Comparison of ENCODE assay signal across 8 cellular contexts in the genomic region with DNA sequence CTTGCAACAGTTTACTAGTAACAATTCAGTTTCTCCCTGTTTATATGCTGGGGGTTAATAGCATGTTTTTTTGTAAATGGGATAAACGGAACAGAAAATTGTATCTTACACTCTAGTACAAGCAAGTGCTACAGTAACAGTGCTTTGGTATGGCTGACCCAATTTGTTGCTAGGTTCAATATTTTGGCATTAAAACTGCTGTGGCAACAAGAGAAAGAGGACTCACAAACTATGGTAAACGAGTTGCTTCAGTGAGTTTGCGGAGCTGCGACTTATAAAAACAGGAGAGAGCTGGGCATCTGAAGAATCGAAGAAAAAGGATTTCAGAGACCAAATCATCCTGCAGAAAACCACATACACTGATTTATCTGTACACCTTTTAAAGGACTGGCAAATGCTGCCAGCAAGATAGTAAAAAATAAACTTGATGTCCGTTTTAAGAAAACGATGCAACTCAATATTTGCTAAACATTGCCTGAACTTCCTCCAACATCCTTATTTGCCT. TPM values are rescaled to one million over a fixed set of nuclear protein-coding genes. Genes with fewer than 3 reads are reported as not detected.
DNase-seq lines count a peak whose midpoint lies in the region; ATAC-seq and TF ChIP-seq lines count a peak whose summit lies in the region.

No MANE protein-coding gene starts in this region.

- in situ Hi-C loops in GM13977 (cut with MboI; ENCODE audit: low pct_unique_long_range_greater_than_20kb, low sequenced_read_pairs, unreplicated experiment): no loop called here

- no peak for DNase-seq in activated CD4-positive, alpha-beta T cell treated with anti-CD3 and anti-CD28 coated beads for 36 hours
- no peak for DNase-seq in activated CD4-positive, alpha-beta T cell treated with anti-CD3 and anti-CD28 coated beads for 4 hours
- DNase-seq in hepatic stellate cell (ENCODE audit: low spot score): peak; percentile 43
- no peak for DNase-seq in stimulated activated CD4-positive, alpha-beta T cell treated with anti-CD3 and anti-CD28 coated beads, Interleukin-2, amount 100 ng/mL, for 48 hours
- DNase-seq in amygdala (lab: John Stamatoyannopoulos, UW): no peak
- DNase-seq in GM13977 (ENCODE audit: low spot score): no peak

- no peak for TF ChIP-seq CTCF in GM13977 (IDR thresholded peaks at IDR 0.05; ENCODE audit: extremely low read depth, insufficient read depth, missing control alignments)

- peaks cover 41% of the 10 kb centered on the region for H3K36me3 Mint-ChIP-seq in activated CD4-positive, alpha-beta T cell treated with anti-CD3 and anti-CD28 coated beads for 36 hours (ENCODE audit: low read depth)
- H3K36me3 Mint-ChIP-seq in activated T-helper 17 cell treated with anti-CD3 and anti-CD28 coated beads, Interleukin-2, amount 50 U/mL, for 72 hours (ENCODE audit: low read depth): peaks cover 79% of the 10 kb centered on the region

- H3K9ac ChIP-seq in skeletal muscle tissue (ENCODE audit: low read depth in 1 of 3, low read length in 3 of 3): peak overlapping the region in 2 of 3 donors; percentile 43 to 74

- peak overlapping the region; percentile 85 for H3K4me3 Mint-ChIP-seq in activated CD4-positive, alpha-beta T cell treated with anti-CD3 and anti-CD28 coated beads for 36 hours
- peak overlapping the region; percentile 98 for H3K4me3 Mint-ChIP-seq in activated T-helper 17 cell treated with anti-CD3 and anti-CD28 coated beads, Interleukin-2, amount 50 U/mL, for 72 hours

- H3K4me1 Mint-ChIP-seq in activated CD4-positive, alpha-beta T cell treated with anti-CD3 and anti-CD28 coated beads for 36 hours: peaks cover 51% of the 10 kb centered on the region
- peaks cover 38% of the 10 kb centered on the region for H3K4me1 Mint-ChIP-seq in activated T-helper 17 cell treated with anti-CD3 and anti-CD28 coated beads, Interleukin-2, amount 50 U/mL, for 72 hours

- no peaks in the 10 kb centered on the region for H3K9me3 ChIP-seq in skeletal muscle tissue (ENCODE audit: control insufficient read depth in 3 of 3, low read length in 3 of 3)

- peaks cover 0 to 3% (median 0%) of the 10 kb centered on the region in 3 donors for H3K36me3 ChIP-seq in skeletal muscle tissue (ENCODE audit: control insufficient read depth in 3 of 3, insufficient read depth in 3 of 3, low read length in 3 of 3)

- H3K27me3 Mint-ChIP-seq in activated CD4-positive, alpha-beta T cell treated with anti-CD3 and anti-CD28 coated beads for 36 hours: no peaks in the 10 kb centered on the region
- H3K27me3 Mint-ChIP-seq in activated T-helper 17 cell treated with anti-CD3 and anti-CD28 coated beads, Interleukin-2, amount 50 U/mL, for 72 hours: no peaks in the 10 kb centered on the region

- intact Hi-C loops in activated CD4-positive, alpha-beta T cell treated with anti-CD3 and anti-CD28 coated beads for 36 hours (cut with DNase I, micrococcal nuclease): loop anchor here (5.0 to 10.0 kb wide), 3 partner anchors 65 to 772 kb away; partner anchors contain the start of genes ADIRF (in 1 of the 2), KLLN (in 1 of the 2) and PTEN (in 1 of the 2)

- no peaks in the 10 kb centered on the region for H3K9me3 Mint-ChIP-seq in activated CD4-positive, alpha-beta T cell treated with anti-CD3 and anti-CD28 coated beads for 36 hours (ENCODE audit: low read depth)
- no peaks in the 10 kb centered on the region for H3K9me3 Mint-ChIP-seq in activated T-helper 17 cell treated with anti-CD3 and anti-CD28 coated beads, Interleukin-2, amount 50 U/mL, for 72 hours

- peak overlapping the region; percentile 73 for H3K27ac ChIP-seq in skeletal muscle tissue (ENCODE audit: low read depth, low read length)

- peaks cover 15 to 27% (median 20%) of the 10 kb centered on the region in 3 donors for H3K4me1 ChIP-seq in skeletal muscle tissue (ENCODE audit: control insufficient read depth in 3 of 3, insufficient read depth in 3 of 3, low read length in 3 of 3)

- ATAC-seq in activated CD4-positive, alpha-beta T cell treated with anti-CD3 and anti-CD28 coated beads for 36 hours: no peak
- no peak for ATAC-seq in activated T-helper 17 cell treated with anti-CD3 and anti-CD28 coated beads, Interleukin-2, amount 50 U/mL, for 72 hours (replicated peaks)

- H3K4me3 ChIP-seq in skeletal muscle tissue (ENCODE audit: low read length in 3 of 3): peak overlapping the region; percentile 68 to 88 (median 84)

- no peaks in the 10 kb centered on the region for H3K27me3 ChIP-seq in skeletal muscle tissue (ENCODE audit: control insufficient read depth in 3 of 3, insufficient read depth in 3 of 3, low read length in 3 of 3)

- peak overlapping the region; percentile 90 for H3K27ac Mint-ChIP-seq in activated CD4-positive, alpha-beta T cell treated with anti-CD3 and anti-CD28 coated beads for 36 hours
- H3K27ac Mint-ChIP-seq in activated T-helper 17 cell treated with anti-CD3 and anti-CD28 coated beads, Interleukin-2, amount 50 U/mL, for 72 hours: peak overlapping the region; percentile 96

- CTCF ChIA-PET in activated CD4-positive, alpha-beta T cell treated with anti-CD3 and anti-CD28 coated beads for 36 hours (lab: Charles Lee): interaction anchor here (1.4 kb wide), 2 partner anchors 8 to 10 kb away, joined by 7 to 8 read pairs; no protein-coding TSS in a partner anchor

- POLR2A ChIA-PET in activated CD4-positive, alpha-beta T cell treated with anti-CD3 and anti-CD28 coated beads for 36 hours (lab: Charles Lee): interaction anchor here (1.8 kb wide), 1 partner anchor 8 kb away, joined by 17 read pairs; no protein-coding TSS in a partner anchor

RNA-seq across cellular contexts. Expression of gene GLUD1, which starts 2.2 kb away (rescaled TPM):
- total RNA-seq in activated CD4-positive, alpha-beta T cell treated with anti-CD3 and anti-CD28 coated beads for 36 hours: 100 to 1,000 TPM in 1 of 2 experiments, 10 to 100 TPM in 1; 98.4 to 125 TPM
- 100 to 1,000 TPM; 134 to 176 TPM for total RNA-seq in activated T-helper 17 cell treated with anti-CD3 and anti-CD28 coated beads, Interleukin-2, amount 50 U/mL, for 72 hours
- 108 TPM for total RNA-seq in skeletal muscle tissue

RNA-seq across cellular contexts. Expression of gene SHLD2, which starts 2.6 kb away (rescaled TPM):
- 10 to 100 TPM; 29.7 to 29.9 TPM for total RNA-seq in activated CD4-positive, alpha-beta T cell treated with anti-CD3 and anti-CD28 coated beads for 36 hours
- total RNA-seq in activated T-helper 17 cell treated with anti-CD3 and anti-CD28 coated beads, Interleukin-2, amount 50 U/mL, for 72 hours: 10 to 100 TPM; 27.6 to 41.5 TPM
- 19.3 TPM for total RNA-seq in skeletal muscle tissue
